ENCODE assay signal across 1 cellular context in genomic region chr11:62601114-62601363, GRCh38.
TF ChIP-seq lines count a peak whose summit lies in the region.

No MANE protein-coding gene starts in this region.

TF ChIP-seq in H1, 55 proteins besides CTCF, POLR2A, EP300 and RAD21:
- TF ChIP-seq ASH2L (IDR thresholded peaks at IDR 0.05; ENCODE audit: low read length) (peak; percentile 68), SUZ12 (IDR thresholded peaks at IDR 0.05; ENCODE audit: low read length) (no peak), SIN3A (conservative IDR thresholded peaks at IDR 0.05 in 1 of 2, IDR thresholded peaks at IDR 0.05 in 1 of 2; ENCODE audit: low read depth in 1 of 2, low read length in 2 of 2) (0 out of 4 replicates have a peak, but pooled peaks of 1 of the 2 experiments have one; percentile 19), KDM4A (IDR thresholded peaks at IDR 0.05; ENCODE audit: low read depth, low read length, severe bottlenecking) (peak; percentile 59)
